12 cellular contexts compared by ENCODE assay signal in genomic region chr21:14058566-14058965, GRCh38.
"Had no signal": no experiment of that assay in that cellular context is flagged by ENCODE, and none has a peak within 500 bp of the region (broad histone marks: within the 10 kb centered on the region; RNA-seq: fewer than 3 reads in every experiment).

No MANE protein-coding gene starts in this region.

- H3K27ac Mint-ChIP-seq: nephron progenitor cell; stimulated activated naive CD8-positive, alpha-beta T cell treated with anti-CD3 and anti-CD28 coated beads, Interleukin-15, Interleukin-2, amounts not matched to agents 100 ng/mL and 50 ng/mL, for 24 hours had no signal

- DNase-seq: activated CD4-positive, alpha-beta T cell treated with anti-CD3 and anti-CD28 coated beads, Interleukin-2, amount 50 U/mL, for 1 hour; activated T-cell treated with anti-CD3 and anti-CD28 coated beads, Interleukin-2, amount 50 U/mL, for 1 hour; cortex of kidney; effector CD8-positive, alpha-beta T cell; hippocampal formation; nephron progenitor cell; SK-N-SH; stimulated activated CD4-positive, alpha-beta T cell treated with anti-CD3 and anti-CD28 coated beads, Interleukin-2, amount 100 ng/mL, for 24 hours; testis had no signal

- H3K4me3 Mint-ChIP-seq: nephron progenitor cell; stimulated activated naive CD8-positive, alpha-beta T cell treated with anti-CD3 and anti-CD28 coated beads, Interleukin-15, Interleukin-2, amounts not matched to agents 100 ng/mL and 50 ng/mL, for 24 hours had no signal

- H3K9me2 ChIP-seq: SK-N-SH had no signal

- H3K9me3 ChIP-seq: sigmoid colon, SK-N-SH, testis had no signal

- H3K4me1 Mint-ChIP-seq: nephron progenitor cell had no signal

- H3K4me2 ChIP-seq: SK-N-SH had no signal

- H3K4me1 ChIP-seq: testis had no signal

- H3K9ac ChIP-seq: SK-N-SH had no signal

- H3K27ac ChIP-seq: testis had no signal

- H3K27me3 Mint-ChIP-seq: stimulated activated naive CD8-positive, alpha-beta T cell treated with anti-CD3 and anti-CD28 coated beads, Interleukin-15, Interleukin-2, amounts not matched to agents 100 ng/mL and 50 ng/mL, for 24 hours had no signal

- H3K4me3 ChIP-seq: sigmoid colon, testis had no signal

- H3K9me3 Mint-ChIP-seq: activated naive CD4-positive, alpha-beta T cell treated with anti-CD3 and anti-CD28 coated beads, Interleukin-2, amount 50 U/mL, for 72 hours; stimulated activated naive CD8-positive, alpha-beta T cell treated with anti-CD3 and anti-CD28 coated beads, Interleukin-15, Interleukin-2, amounts not matched to agents 100 ng/mL and 50 ng/mL, for 24 hours had no signal

- H3K27me3 ChIP-seq: sigmoid colon, testis had no signal
